8 cellular contexts compared by ENCODE assay signal in the genomic region with DNA sequence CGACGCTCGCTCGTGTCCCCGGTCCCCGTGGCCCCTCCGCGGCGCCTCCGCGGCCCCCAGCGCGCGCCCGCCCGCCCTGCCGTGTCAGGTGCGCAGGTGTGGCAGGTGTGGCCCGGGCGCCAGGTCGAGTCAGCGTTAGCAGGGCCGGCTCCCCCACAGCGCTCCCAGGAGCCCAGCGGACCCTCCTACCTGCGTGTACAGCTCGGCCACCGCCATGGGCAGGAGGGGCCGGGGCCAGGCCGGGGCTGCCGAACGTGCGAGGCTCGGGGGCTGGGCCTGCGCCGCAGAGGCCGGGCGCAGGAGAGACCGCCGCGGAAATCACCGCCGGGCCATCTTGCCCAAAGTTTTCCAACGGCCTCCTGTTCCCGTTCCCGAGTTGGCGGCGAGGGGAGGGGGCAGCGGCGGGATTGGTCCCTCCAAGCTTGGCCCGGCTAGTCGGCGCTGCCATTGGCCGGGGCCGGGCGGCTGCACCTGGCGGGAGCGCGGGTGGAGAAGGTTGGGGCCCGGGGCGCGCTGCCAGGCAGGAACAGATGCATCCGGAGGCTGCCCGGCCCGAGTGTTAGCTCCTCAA. TPM values are rescaled to one million over a fixed set of nuclear protein-coding genes. Genes with fewer than 3 reads are reported as not detected.
DNase-seq lines count a peak whose midpoint lies in the region; ATAC-seq and TF ChIP-seq lines count a peak whose summit lies in the region.

A gene with protein sequence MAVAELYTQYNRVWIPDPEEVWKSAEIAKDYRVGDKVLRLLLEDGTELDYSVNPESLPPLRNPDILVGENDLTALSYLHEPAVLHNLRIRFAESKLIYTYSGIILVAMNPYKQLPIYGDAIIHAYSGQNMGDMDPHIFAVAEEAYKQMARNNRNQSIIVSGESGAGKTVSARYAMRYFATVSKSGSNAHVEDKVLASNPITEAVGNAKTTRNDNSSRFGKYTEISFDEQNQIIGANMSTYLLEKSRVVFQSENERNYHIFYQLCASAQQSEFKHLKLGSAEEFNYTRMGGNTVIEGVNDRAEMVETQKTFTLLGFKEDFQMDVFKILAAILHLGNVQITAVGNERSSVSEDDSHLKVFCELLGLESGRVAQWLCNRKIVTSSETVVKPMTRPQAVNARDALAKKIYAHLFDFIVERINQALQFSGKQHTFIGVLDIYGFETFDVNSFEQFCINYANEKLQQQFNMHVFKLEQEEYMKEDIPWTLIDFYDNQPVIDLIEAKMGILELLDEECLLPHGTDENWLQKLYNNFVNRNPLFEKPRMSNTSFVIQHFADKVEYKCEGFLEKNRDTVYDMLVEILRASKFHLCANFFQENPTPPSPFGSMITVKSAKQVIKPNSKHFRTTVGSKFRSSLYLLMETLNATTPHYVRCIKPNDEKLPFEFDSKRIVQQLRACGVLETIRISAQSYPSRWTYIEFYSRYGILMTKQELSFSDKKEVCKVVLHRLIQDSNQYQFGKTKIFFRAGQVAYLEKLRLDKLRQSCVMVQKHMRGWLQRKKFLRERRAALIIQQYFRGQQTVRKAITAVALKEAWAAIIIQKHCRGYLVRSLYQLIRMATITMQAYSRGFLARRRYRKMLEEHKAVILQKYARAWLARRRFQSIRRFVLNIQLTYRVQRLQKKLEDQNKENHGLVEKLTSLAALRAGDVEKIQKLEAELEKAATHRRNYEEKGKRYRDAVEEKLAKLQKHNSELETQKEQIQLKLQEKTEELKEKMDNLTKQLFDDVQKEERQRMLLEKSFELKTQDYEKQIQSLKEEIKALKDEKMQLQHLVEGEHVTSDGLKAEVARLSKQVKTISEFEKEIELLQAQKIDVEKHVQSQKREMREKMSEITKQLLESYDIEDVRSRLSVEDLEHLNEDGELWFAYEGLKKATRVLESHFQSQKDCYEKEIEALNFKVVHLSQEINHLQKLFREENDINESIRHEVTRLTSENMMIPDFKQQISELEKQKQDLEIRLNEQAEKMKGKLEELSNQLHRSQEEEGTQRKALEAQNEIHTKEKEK (N-terminal part only) (minus strand): TSS at position 384 of the 571 bp plus-strand sequence. CDS start 168 bp downstream, at position 216.

- H3K79me2 ChIP-seq in GM23338 (replicated peaks; ENCODE audit: insufficient read depth): peaks cover 8% of the 10 kb centered on the region

- peaks cover 17% of the 10 kb centered on the region for H3K4me1 Mint-ChIP-seq in GM23338
- peaks cover 8% of the 10 kb centered on the region for H3K4me1 Mint-ChIP-seq in stimulated activated naive CD8-positive, alpha-beta T cell treated with anti-CD3 and anti-CD28 coated beads, Interleukin-15, Interleukin-2, amounts not matched to agents 100 ng/mL and 50 ng/mL, for 24 hours (ENCODE audit: low read depth)

- peak within 1 kb of the TSS; percentile 22; the same call in 1 of the 2 replicates for H3K4me3 ChIP-seq in AG10803 (ENCODE audit: low read length)
- H3K4me3 ChIP-seq in GM23338: peak within 1 kb of the TSS; percentile 78
- H3K4me3 ChIP-seq in choroid plexus epithelial cell (ENCODE audit: low read depth, low read length): peak within 1 kb of the TSS; percentile 44

- ATAC-seq in GM23338 (peak; percentile 96), left lobe of liver (peak; percentile 98), GM19397 (IDR thresholded peaks at IDR 0.05; ENCODE audit: unreplicated experiment) (no peak)

- peak within 1 kb of the TSS; percentile 91 for H2AFZ ChIP-seq in GM23338

- H3K9me2 ChIP-seq in GM23338 (ENCODE audit: insufficient read depth): no peaks in the 10 kb centered on the region

- peaks cover 12% of the 10 kb centered on the region for H3K36me3 Mint-ChIP-seq in GM23338 (ENCODE audit: low read depth)
- H3K36me3 Mint-ChIP-seq in stimulated activated naive CD8-positive, alpha-beta T cell treated with anti-CD3 and anti-CD28 coated beads, Interleukin-15, Interleukin-2, amounts not matched to agents 100 ng/mL and 50 ng/mL, for 24 hours (ENCODE audit: low read depth): no peaks in the 10 kb centered on the region

- H3K9me3 Mint-ChIP-seq in GM23338: no peaks in the 10 kb centered on the region
- no peaks in the 10 kb centered on the region for H3K9me3 Mint-ChIP-seq in stimulated activated naive CD8-positive, alpha-beta T cell treated with anti-CD3 and anti-CD28 coated beads, Interleukin-15, Interleukin-2, amounts not matched to agents 100 ng/mL and 50 ng/mL, for 24 hours

- H3K4me1 ChIP-seq in GM23338 (ENCODE audit: insufficient read depth): peaks cover 7% of the 10 kb centered on the region; the same call in 1 of the 2 replicates

- no peak within 1 kb of the TSS for H3K27ac ChIP-seq in GM23338 (ENCODE audit: low read depth)

- H3F3A ChIP-seq in GM23338 (replicated peaks; ENCODE audit: low read depth): no peaks in the 10 kb centered on the region

- H3K27ac Mint-ChIP-seq in GM23338: no peak within 1 kb of the TSS
- H3K27ac Mint-ChIP-seq in stimulated activated naive CD8-positive, alpha-beta T cell treated with anti-CD3 and anti-CD28 coated beads, Interleukin-15, Interleukin-2, amounts not matched to agents 100 ng/mL and 50 ng/mL, for 24 hours: no peak within 1 kb of the TSS

- DNase-seq in AG10803 (ENCODE audit: low read depth) (no peak), GM23338 (ENCODE audit: low spot score) (peak; percentile 95), NCI-H748 treated with DMSO at 0.1 percent for 48 hours (lab: John Stamatoyannopoulos, UW) (peak; percentile 45), choroid plexus epithelial cell (ENCODE audit: low read depth) (no peak), left lobe of liver (ENCODE audit: low spot score) (peak; percentile 89), superior temporal gyrus (ENCODE audit: extremely low spot score) (no peak)

- no peaks in the 10 kb centered on the region for H3K27me3 ChIP-seq in GM23338 (ENCODE audit: insufficient read depth)

- H3K27me3 Mint-ChIP-seq in GM23338 (ENCODE audit: insufficient read depth, low read depth, poor library complexity): peaks cover 4% of the 10 kb centered on the region
- H3K27me3 Mint-ChIP-seq in stimulated activated naive CD8-positive, alpha-beta T cell treated with anti-CD3 and anti-CD28 coated beads, Interleukin-15, Interleukin-2, amounts not matched to agents 100 ng/mL and 50 ng/mL, for 24 hours: peaks cover 42% of the 10 kb centered on the region

- H3K4me2 ChIP-seq in GM23338: peak within 1 kb of the TSS; percentile 94

- no peaks in the 10 kb centered on the region for H4K20me1 ChIP-seq in GM23338 (replicated peaks; ENCODE audit: insufficient read depth)

- peak within 1 kb of the TSS; percentile 73 for H3K4me3 Mint-ChIP-seq in GM23338
- peak within 1 kb of the TSS; percentile 50 for H3K4me3 Mint-ChIP-seq in stimulated activated naive CD8-positive, alpha-beta T cell treated with anti-CD3 and anti-CD28 coated beads, Interleukin-15, Interleukin-2, amounts not matched to agents 100 ng/mL and 50 ng/mL, for 24 hours

- no peaks in the 10 kb centered on the region; the same call in 1 of the 2 replicates for H3K36me3 ChIP-seq in GM23338 (ENCODE audit: insufficient read depth)

- TF ChIP-seq CTCF in AG10803 (conservative IDR thresholded peaks at IDR 0.05; ENCODE audit: low read length) (no peak), GM23338 (conservative IDR thresholded peaks at IDR 0.05; ENCODE audit: low read depth in 2 of 2) (no peak), choroid plexus epithelial cell (conservative IDR thresholded peaks at IDR 0.05; ENCODE audit: low read depth, low read length) (no peak)

TF ChIP-seq in GM23338, 12 proteins besides CTCF, POLR2A, EP300 and RAD21:
- TF ChIP-seq, protein P1, sequence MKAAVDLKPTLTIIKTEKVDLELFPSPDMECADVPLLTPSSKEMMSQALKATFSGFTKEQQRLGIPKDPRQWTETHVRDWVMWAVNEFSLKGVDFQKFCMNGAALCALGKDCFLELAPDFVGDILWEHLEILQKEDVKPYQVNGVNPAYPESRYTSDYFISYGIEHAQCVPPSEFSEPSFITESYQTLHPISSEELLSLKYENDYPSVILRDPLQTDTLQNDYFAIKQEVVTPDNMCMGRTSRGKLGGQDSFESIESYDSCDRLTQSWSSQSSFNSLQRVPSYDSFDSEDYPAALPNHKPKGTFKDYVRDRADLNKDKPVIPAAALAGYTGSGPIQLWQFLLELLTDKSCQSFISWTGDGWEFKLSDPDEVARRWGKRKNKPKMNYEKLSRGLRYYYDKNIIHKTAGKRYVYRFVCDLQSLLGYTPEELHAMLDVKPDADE (IDR thresholded peaks at IDR 0.05): no peak
- TF ChIP-seq POLR2AphosphoS5 (IDR thresholded peaks at IDR 0.05; ENCODE audit: low read depth): peak; percentile 71

RNA-seq across cellular contexts. Expression of the gene that starts here (rescaled TPM):
- 20.8 and 28.8 TPM in 2 replicates for total RNA-seq in GM23338 (2014; rRNA removed; shearing (Covaris generic))
- polyA plus RNA-seq in GM23338 (2016; fragmentation: Nextera tagmentation; extraction: Ambion mirVana): 6.4 and 7.9 TPM in 2 replicates
- total RNA-seq in left lobe of liver: 6.3 TPM

Comparison
In these comparisons a context has a peak if more than half of its experiments do, and no peak if none do; other contexts are left out.
1. DNase-seq: peak in GM23338 (single experiment), NCI-H748 treated with DMSO at 0.1 percent for 48 hours (single experiment) and left lobe of liver (single experiment); none in AG10803 (single experiment), choroid plexus epithelial cell (single experiment) and superior temporal gyrus (single experiment).
2. H3K4me3 ChIP-seq: peak in every context shown above with its lines; median percentile 78 in GM23338; 44 in choroid plexus epithelial cell; 22 in AG10803.